In the genomic region with DNA sequence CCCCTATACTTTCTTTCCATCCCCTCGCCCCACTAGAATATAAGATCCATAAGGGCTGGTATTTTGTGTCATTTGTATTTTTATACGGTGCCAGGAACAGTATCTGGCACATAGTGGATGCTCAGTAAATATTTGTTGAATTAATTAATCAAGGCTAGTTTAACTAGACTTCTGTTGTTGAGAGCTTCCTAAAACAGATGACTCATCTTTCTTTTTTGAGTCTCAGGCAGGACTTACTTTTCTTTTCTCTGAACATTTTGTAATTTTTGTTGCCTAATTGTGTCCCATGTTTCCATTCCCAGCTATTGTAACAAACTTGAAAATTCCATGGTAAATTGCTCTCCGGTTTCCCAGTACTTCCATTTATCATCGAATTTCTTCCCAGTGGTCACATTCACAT, we compare ENCODE assay signal across 3 cellular contexts.
TF ChIP-seq lines count a peak whose summit lies in the region.

No MANE protein-coding gene starts in this region.

TF ChIP-seq in liver, 16 proteins besides CTCF, POLR2A, EP300 and RAD21:
- TF ChIP-seq JUND (IDR thresholded peaks at IDR 0.05) (peak; percentile 71 to 75), HNF4A (conservative IDR thresholded peaks at IDR 0.05) (peak; percentile 5 to 26), EGR1 (IDR thresholded peaks at IDR 0.05; ENCODE audit: low read depth in 2 of 2) (no peak), FOXA2 (IDR thresholded peaks at IDR 0.05) (no peak)
- TF ChIP-seq, protein P1, sequence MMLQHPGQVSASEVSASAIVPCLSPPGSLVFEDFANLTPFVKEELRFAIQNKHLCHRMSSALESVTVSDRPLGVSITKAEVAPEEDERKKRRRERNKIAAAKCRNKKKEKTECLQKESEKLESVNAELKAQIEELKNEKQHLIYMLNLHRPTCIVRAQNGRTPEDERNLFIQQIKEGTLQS (IDR thresholded peaks at IDR 0.05) = peak; percentile 28
- TF ChIP-seq, protein P2, sequence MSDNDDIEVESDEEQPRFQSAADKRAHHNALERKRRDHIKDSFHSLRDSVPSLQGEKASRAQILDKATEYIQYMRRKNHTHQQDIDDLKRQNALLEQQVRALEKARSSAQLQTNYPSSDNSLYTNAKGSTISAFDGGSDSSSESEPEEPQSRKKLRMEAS (IDR thresholded peaks at IDR 0.05) = no peak
- TF ChIP-seq, protein P3, sequence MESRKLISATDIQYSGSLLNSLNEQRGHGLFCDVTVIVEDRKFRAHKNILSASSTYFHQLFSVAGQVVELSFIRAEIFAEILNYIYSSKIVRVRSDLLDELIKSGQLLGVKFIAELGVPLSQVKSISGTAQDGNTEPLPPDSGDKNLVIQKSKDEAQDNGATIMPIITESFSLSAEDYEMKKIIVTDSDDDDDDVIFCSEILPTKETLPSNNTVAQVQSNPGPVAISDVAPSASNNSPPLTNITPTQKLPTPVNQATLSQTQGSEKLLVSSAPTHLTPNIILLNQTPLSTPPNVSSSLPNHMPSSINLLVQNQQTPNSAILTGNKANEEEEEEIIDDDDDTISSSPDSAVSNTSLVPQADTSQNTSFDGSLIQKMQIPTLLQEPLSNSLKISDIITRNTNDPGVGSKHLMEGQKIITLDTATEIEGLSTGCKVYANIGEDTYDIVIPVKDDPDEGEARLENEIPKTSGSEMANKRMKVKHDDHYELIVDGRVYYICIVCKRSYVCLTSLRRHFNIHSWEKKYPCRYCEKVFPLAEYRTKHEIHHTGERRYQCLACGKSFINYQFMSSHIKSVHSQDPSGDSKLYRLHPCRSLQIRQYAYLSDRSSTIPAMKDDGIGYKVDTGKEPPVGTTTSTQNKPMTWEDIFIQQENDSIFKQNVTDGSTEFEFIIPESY (IDR thresholded peaks at IDR 0.05) = no peak

TF ChIP-seq in HepG2, 621 proteins besides CTCF, POLR2A, EP300 and RAD21:
- TF ChIP-seq TSC22D2 (CRISPR knock-in tag; IDR thresholded peaks at IDR 0.05; ENCODE audit: borderline replicate concordance) (no peak), MYC (CRISPR knock-in tag; IDR thresholded peaks at IDR 0.05; ENCODE audit: borderline replicate concordance) (no peak), MAFK (conservative IDR thresholded peaks at IDR 0.05 in 1 of 2, IDR thresholded peaks at IDR 0.05 in 1 of 2; ENCODE audit: low read length in 2 of 2) (peak in 1 of 2 experiments; percentile 22; a peak in 1 of 4 replicates)

TF ChIP-seq in WTC11, 78 proteins besides CTCF, POLR2A, EP300 and RAD21 (continued from another document):
- TF ChIP-seq, protein P4, sequence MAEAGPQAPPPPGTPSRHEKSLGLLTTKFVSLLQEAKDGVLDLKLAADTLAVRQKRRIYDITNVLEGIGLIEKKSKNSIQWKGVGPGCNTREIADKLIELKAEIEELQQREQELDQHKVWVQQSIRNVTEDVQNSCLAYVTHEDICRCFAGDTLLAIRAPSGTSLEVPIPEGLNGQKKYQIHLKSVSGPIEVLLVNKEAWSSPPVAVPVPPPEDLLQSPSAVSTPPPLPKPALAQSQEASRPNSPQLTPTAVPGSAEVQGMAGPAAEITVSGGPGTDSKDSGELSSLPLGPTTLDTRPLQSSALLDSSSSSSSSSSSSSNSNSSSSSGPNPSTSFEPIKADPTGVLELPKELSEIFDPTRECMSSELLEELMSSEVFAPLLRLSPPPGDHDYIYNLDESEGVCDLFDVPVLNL (CRISPR knock-in tag; IDR thresholded peaks at IDR 0.05; ENCODE audit: borderline replicate concordance, low read depth) = no peak
- no peak for TF ChIP-seq ETV6 (CRISPR knock-in tag; IDR thresholded peaks at IDR 0.05)
- no peak for TF ChIP-seq USF1 (CRISPR knock-in tag; IDR thresholded peaks at IDR 0.05)
- TF ChIP-seq, protein P5, sequence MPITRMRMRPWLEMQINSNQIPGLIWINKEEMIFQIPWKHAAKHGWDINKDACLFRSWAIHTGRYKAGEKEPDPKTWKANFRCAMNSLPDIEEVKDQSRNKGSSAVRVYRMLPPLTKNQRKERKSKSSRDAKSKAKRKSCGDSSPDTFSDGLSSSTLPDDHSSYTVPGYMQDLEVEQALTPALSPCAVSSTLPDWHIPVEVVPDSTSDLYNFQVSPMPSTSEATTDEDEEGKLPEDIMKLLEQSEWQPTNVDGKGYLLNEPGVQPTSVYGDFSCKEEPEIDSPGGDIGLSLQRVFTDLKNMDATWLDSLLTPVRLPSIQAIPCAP (CRISPR knock-in tag; IDR thresholded peaks at IDR 0.05) = no peak
- TF ChIP-seq ZNF121 (CRISPR knock-in tag; IDR thresholded peaks at IDR 0.05) = no peak
- no peak for TF ChIP-seq ELF4 (CRISPR knock-in tag; IDR thresholded peaks at IDR 0.05; ENCODE audit: low read depth)
- TF ChIP-seq, protein P6, sequence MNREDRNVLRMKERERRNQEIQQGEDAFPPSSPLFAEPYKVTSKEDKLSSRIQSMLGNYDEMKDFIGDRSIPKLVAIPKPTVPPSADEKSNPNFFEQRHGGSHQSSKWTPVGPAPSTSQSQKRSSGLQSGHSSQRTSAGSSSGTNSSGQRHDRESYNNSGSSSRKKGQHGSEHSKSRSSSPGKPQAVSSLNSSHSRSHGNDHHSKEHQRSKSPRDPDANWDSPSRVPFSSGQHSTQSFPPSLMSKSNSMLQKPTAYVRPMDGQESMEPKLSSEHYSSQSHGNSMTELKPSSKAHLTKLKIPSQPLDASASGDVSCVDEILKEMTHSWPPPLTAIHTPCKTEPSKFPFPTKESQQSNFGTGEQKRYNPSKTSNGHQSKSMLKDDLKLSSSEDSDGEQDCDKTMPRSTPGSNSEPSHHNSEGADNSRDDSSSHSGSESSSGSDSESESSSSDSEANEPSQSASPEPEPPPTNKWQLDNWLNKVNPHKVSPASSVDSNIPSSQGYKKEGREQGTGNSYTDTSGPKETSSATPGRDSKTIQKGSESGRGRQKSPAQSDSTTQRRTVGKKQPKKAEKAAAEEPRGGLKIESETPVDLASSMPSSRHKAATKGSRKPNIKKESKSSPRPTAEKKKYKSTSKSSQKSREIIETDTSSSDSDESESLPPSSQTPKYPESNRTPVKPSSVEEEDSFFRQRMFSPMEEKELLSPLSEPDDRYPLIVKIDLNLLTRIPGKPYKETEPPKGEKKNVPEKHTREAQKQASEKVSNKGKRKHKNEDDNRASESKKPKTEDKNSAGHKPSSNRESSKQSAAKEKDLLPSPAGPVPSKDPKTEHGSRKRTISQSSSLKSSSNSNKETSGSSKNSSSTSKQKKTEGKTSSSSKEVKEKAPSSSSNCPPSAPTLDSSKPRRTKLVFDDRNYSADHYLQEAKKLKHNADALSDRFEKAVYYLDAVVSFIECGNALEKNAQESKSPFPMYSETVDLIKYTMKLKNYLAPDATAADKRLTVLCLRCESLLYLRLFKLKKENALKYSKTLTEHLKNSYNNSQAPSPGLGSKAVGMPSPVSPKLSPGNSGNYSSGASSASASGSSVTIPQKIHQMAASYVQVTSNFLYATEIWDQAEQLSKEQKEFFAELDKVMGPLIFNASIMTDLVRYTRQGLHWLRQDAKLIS (CRISPR knock-in tag; IDR thresholded peaks at IDR 0.05; ENCODE audit: borderline replicate concordance) = no peak
- no peak for TF ChIP-seq SMAD4 (CRISPR knock-in tag; IDR thresholded peaks at IDR 0.05)
- TF ChIP-seq SMAD3 (CRISPR knock-in tag; IDR thresholded peaks at IDR 0.05; ENCODE audit: borderline replicate concordance) = no peak
- no peak for TF ChIP-seq ATF2 (CRISPR knock-in tag; IDR thresholded peaks at IDR 0.05; ENCODE audit: borderline replicate concordance, low read depth)
TF ChIP-seq in WTC11: peak in this region for 0.
